In the genomic region with DNA sequence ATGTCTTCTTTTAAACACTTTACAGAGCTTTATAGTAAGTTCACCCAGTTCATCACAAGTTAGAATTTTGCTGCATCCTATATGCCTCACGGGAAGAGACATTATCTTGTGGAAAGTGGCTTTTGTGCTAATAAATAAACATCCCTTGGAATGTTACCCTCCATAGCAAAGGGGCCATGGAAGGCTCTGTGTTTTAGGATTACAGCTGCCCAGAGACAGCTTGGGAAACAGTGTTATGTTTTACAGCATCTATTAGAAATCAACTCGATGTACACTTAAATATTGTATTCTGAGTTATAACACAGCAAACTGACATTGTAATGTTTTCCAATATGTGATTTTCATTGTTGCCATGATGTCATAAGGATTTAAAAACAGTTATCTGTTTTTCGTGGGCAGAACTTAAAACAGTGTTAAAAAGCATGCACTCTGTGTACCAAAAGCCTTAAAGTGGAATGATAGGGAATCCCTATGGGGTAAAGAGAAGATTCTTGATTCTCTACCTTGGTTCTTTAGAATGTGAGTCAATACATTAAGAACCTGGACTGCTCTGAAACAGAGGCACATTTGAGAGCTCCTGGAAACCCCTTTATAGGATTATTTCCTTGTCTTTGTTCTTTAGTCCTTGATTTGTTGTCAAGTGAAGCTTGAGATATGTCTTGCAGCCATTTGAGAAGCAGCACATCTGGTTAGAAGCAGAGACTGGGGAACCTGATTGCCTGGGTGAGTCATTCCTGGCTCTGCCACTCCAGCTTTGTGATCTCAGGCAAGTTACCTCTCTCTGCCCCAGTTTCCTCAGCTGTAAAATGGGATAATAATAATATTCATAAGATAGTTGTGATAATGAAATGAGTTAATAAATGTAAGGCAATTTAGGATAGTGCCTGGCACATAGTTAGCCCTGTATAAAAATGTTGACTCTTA, we compare ENCODE assay signal across 12 cellular contexts. TPM values are rescaled to one million over a fixed set of nuclear protein-coding genes. Genes with fewer than 3 reads are reported as not detected.
A peak's percentile ranks its signal among the peaks of the same experiment; 100 is the strongest.
DNase-seq lines count a peak whose midpoint lies in the region; ATAC-seq and TF ChIP-seq lines count a peak whose summit lies in the region.
"Had no signal": no experiment of that assay in that cellular context is flagged by ENCODE, and none has a peak within 500 bp of the region (broad histone marks: within the 10 kb centered on the region; RNA-seq: fewer than 3 reads in every experiment).

No MANE protein-coding gene starts in this region.

- no peaks in the 10 kb centered on the region for H3K9me2 ChIP-seq in hepatocyte (replicated peaks; ENCODE audit: insufficient read depth)

- WGBS in hepatocyte (ENCODE audit: low lambda C conversion rate, missing lambda C conversion rate), result 40% methylated on average over 3 of the region's 3 CpGs

- no peaks in the 10 kb centered on the region for H3K36me3 ChIP-seq in SJSA1
- H3K36me3 ChIP-seq in hepatocyte (replicated peaks; ENCODE audit: insufficient read depth, low read depth), result no peaks in the 10 kb centered on the region
- H3K36me3 ChIP-seq: upper lobe of left lung had no signal

- peak; percentile 53 for ATAC-seq in GM21529 (IDR thresholded peaks at IDR 0.05; ENCODE audit: unreplicated experiment)
- no peak for ATAC-seq in GM19455 (IDR thresholded peaks at IDR 0.05; ENCODE audit: unreplicated experiment)
- ATAC-seq in HG03439 (IDR thresholded peaks at IDR 0.05; ENCODE audit: unreplicated experiment), result no peak
- ATAC-seq in HG03135 (IDR thresholded peaks at IDR 0.05; ENCODE audit: unreplicated experiment), result no peak

- H3K4me1 ChIP-seq in SJSA1 (replicated peaks) (peaks cover 72% of the 10 kb centered on the region), hepatocyte (ENCODE audit: insufficient read depth) (peaks cover 25% of the 10 kb centered on the region)

- DNase-seq in AG10803 (ENCODE audit: low read depth), result peak; percentile 56
- peak in 1 of 2 experiments; percentile 47 for DNase-seq in SJSA1 (ENCODE audit: low read depth in 1 of 2, low spot score in 2 of 2)
- no peak for DNase-seq in hepatocyte (ENCODE audit: low spot score)
- no peak for DNase-seq in NCI-H1694 (lab: John Stamatoyannopoulos, UW)
- DNase-seq: hippocampal formation, T-helper 1 cell, upper lobe of left lung had no signal

- peak overlapping the region; percentile 22 for H3K4me2 ChIP-seq in hepatocyte

- H3K4me3 ChIP-seq in AG10803 (ENCODE audit: low read length), result no peak overlapping the region
- no peak overlapping the region for H3K4me3 ChIP-seq in SJSA1
- H3K4me3 ChIP-seq in hepatocyte, result no peak overlapping the region
- H3K4me3 ChIP-seq: upper lobe of left lung had no signal

- peak overlapping the region; percentile 79 for H3K27ac ChIP-seq in SJSA1
- H3K27ac ChIP-seq in hepatocyte, result peak overlapping the region; percentile 51
- H3K27ac ChIP-seq: C4-2B had no signal

- H3K9me3 ChIP-seq in SJSA1 (replicated peaks) (no peaks in the 10 kb centered on the region), hepatocyte (ENCODE audit: low read depth) (no peaks in the 10 kb centered on the region)
- H3K9me3 ChIP-seq: upper lobe of left lung had no signal

- H4K20me1 ChIP-seq in hepatocyte (ENCODE audit: insufficient read depth, poor library complexity, severe bottlenecking), result peaks cover 4% of the 10 kb centered on the region

- H3K79me2 ChIP-seq in hepatocyte, result peaks cover 70% of the 10 kb centered on the region

- TF ChIP-seq CTCF in AG10803 (conservative IDR thresholded peaks at IDR 0.05; ENCODE audit: low read length), result no peak
- no peak for TF ChIP-seq CTCF in hepatocyte (IDR thresholded peaks at IDR 0.05; ENCODE audit: poor library complexity)

- H2AFZ ChIP-seq in hepatocyte, result no peak overlapping the region

- H3K27me3 ChIP-seq in SJSA1 (replicated peaks) (no peaks in the 10 kb centered on the region), hepatocyte (no peaks in the 10 kb centered on the region)
- H3K27me3 ChIP-seq: upper lobe of left lung had no signal

RNA-seq across cellular contexts. Expression of a gene that starts 41.6 kb away (rescaled TPM):
- 24.5 and 36.9 TPM in 2 replicates for total RNA-seq in SJSA1 (2014; rRNA removed; shearing (Covaris generic))
- total RNA-seq in hepatocyte, result 23.4 and 24.8 TPM in 2 replicates
- 16.8 and 26.5 TPM in 2 replicates for polyA plus RNA-seq in hepatocyte
